Comparison of ENCODE assay signal across 8 cellular contexts in the genomic region with DNA sequence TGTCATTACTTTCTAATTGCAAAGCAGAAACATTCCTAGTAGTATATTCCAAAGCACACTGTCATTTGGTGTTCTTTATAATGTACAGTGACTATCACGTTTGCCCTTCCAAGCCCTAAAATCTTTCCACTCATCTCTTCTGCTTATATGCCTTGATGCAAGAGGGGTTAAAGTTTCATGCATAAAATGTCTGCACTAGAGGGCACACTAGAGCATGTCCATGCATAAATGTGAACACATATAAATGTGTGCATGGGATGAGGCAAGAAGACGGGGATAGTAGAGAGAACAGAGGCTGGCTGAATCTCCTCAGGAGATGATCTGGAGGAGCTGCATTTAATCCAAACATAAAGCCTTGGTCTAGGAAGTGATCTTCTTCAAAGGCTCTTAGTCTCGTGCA.
DNase-seq lines count a peak whose midpoint lies in the region; ATAC-seq and TF ChIP-seq lines count a peak whose summit lies in the region.
"Not testable (repeated sequence)": the region's sequence is repeated elsewhere in the genome, so short reads cannot be mapped to it uniquely, and the experiment has no call there.

No MANE protein-coding gene starts in this region.

- H3K4me2 ChIP-seq in IMR-90 (ENCODE audit: low read depth, low read length) = not testable (repeated sequence)

- H4K91ac ChIP-seq in IMR-90 (ENCODE audit: insufficient read depth, low read depth, low read length) = not testable (repeated sequence)

- H2BK20ac ChIP-seq in IMR-90 (ENCODE audit: low read depth, low read length) = not testable (repeated sequence)

- H4K8ac ChIP-seq in IMR-90 (ENCODE audit: low read depth in 2 of 2, low read length in 2 of 2) = not testable (repeated sequence)

- not testable (repeated sequence) for TF ChIP-seq RAD21 in IMR-90 (IDR thresholded peaks at IDR 0.05; ENCODE audit: low read length)

- dilution Hi-C loops in IMR-90 (cut with HindIII; ENCODE audit: low sequenced_read_pairs, unreplicated experiment) = not testable (repeated sequence)

- in situ Hi-C loops in IMR-90 (cut with MboI; ENCODE audit: low sequenced_read_pairs) = not testable (repeated sequence)

- H3K79me1 ChIP-seq in IMR-90 (ENCODE audit: low read depth in 1 of 2, low read length in 2 of 2) = peaks cover 3 to 28% of the 10 kb centered on the region in 2 experiments; a peak in 3 of 4 replicates

- H3K56ac ChIP-seq in IMR-90 (ENCODE audit: extremely low read depth, insufficient read depth, low read length) = not testable (repeated sequence)

- not testable (repeated sequence) for H3K9ac ChIP-seq in IMR-90 (ENCODE audit: low read depth, low read length)

- CTCF ChIA-PET in CD4-positive, alpha-beta T cell (lab: Charles Lee); IMR-90 (lab: Yijun Ruan, JAX); activated B cell treated with CpG ODN at 0.5 μM for 24 hours (lab: Charles Lee): not testable (repeated sequence)

- H3K14ac ChIP-seq in IMR-90 (replicated peaks; ENCODE audit: low read depth, low read length) = not testable (repeated sequence)

- H4K20me1 ChIP-seq in IMR-90 (ENCODE audit: insufficient read depth, low read length) = peaks cover 53% of the 10 kb centered on the region

- not testable (repeated sequence) for H4K5ac ChIP-seq in IMR-90 (ENCODE audit: low read depth, low read length)

- not testable (repeated sequence) for H2AFZ ChIP-seq in IMR-90 (replicated peaks; ENCODE audit: low read length, poor library complexity)

- not testable (repeated sequence) for H3K27ac ChIP-seq in CD4-positive, alpha-beta T cell (ENCODE audit: low read depth, low read length)
- peak overlapping the region; percentile 52; the same call in 1 of the 2 replicates for H3K27ac ChIP-seq in IMR-90 (ENCODE audit: insufficient read depth, low read length)

- not testable (repeated sequence) for H2BK120ac ChIP-seq in IMR-90 (ENCODE audit: low read depth, low read length)

- not testable (repeated sequence) for H3K23ac ChIP-seq in IMR-90 (ENCODE audit: low read depth, low read length)

- not testable (repeated sequence) for H3K36me3 ChIP-seq in IMR-90 (ENCODE audit: control insufficient read depth, insufficient read depth, low read length)

- not testable (repeated sequence) for H2BK15ac ChIP-seq in IMR-90 (ENCODE audit: low read depth, low read length)

- peaks cover 19% of the 10 kb centered on the region for H3K4me1 ChIP-seq in IMR-90 (ENCODE audit: control insufficient read depth, insufficient read depth, low read length)

- not testable (repeated sequence) for TF ChIP-seq POLR2A in IMR-90 (IDR thresholded peaks at IDR 0.05; ENCODE audit: low read depth, low read length)

- not testable (repeated sequence) for H3K27me3 Mint-ChIP-seq in CD4-positive, alpha-beta T cell; activated B cell treated with CpG ODN at 0.5 μM for 24 hours; activated T-helper 2 cell treated with anti-CD3 and anti-CD28 coated beads, Interferon-gamma antibody, Interleukin-2, Interleukin-4, amounts not matched to agents 10 μg/mL and 5 μg/mL and 100 μg/mL, durations not matched to agents 14 hours and 24 hours and 36 hours (ENCODE audit: low read depth); effector memory CD8-positive, alpha-beta T cell; natural killer cell treated with Interleukin-12 subunit alpha and Interleukin-12 subunit beta and Interleukin-15 and Interleukin-18, amount 100 ng/mL, for 72 hours; stimulated activated naive CD8-positive, alpha-beta T cell treated with anti-CD3 and anti-CD28 coated beads, Interleukin-15, amount 100 ng/mL, for 72 hours

- POLR2A ChIA-PET in CD4-positive, alpha-beta T cell (lab: Charles Lee); IMR-90 (lab: Charles Lee; ENCODE audit: unreplicated experiment); activated B cell treated with CpG ODN at 0.5 μM for 24 hours (lab: Charles Lee): not testable (repeated sequence)

- H3K18ac ChIP-seq in IMR-90 (ENCODE audit: low read depth, low read length) = peak overlapping the region; percentile 52; the same call in 1 of the 2 replicates

- H2BK5ac ChIP-seq in IMR-90 (ENCODE audit: low read depth, low read length, poor library complexity, severe bottlenecking) = peak overlapping the region; percentile 81

- DNase-seq in CD4-positive, alpha-beta T cell; IMR-90; activated B cell treated with CpG ODN at 0.5 μM for 24 hours; activated T-helper 2 cell treated with anti-CD3 and anti-CD28 coated beads, Interferon-gamma antibody, Interleukin-2, Interleukin-4, amounts not matched to agents 10 μg/mL and 5 μg/mL and 100 μg/mL, durations not matched to agents 14 hours and 24 hours and 36 hours (ENCODE audit: low spot score); effector memory CD8-positive, alpha-beta T cell; left colon; natural killer cell treated with Interleukin-12 subunit alpha and Interleukin-12 subunit beta and Interleukin-15 and Interleukin-18, amount 100 ng/mL, for 72 hours (ENCODE audit: low spot score); stimulated activated naive CD8-positive, alpha-beta T cell treated with anti-CD3 and anti-CD28 coated beads, Interleukin-15, amount 100 ng/mL, for 72 hours: not testable (repeated sequence)

- intact Hi-C loops in CD4-positive, alpha-beta T cell (cut with DNase I, micrococcal nuclease); IMR-90 (cut with micrococcal nuclease); activated B cell treated with CpG ODN at 0.5 μM for 24 hours (cut with micrococcal nuclease); activated T-helper 2 cell treated with anti-CD3 and anti-CD28 coated beads, Interferon-gamma antibody, Interleukin-2, Interleukin-4, amounts not matched to agents 10 μg/mL and 5 μg/mL and 100 μg/mL, durations not matched to agents 14 hours and 24 hours and 36 hours (cut with micrococcal nuclease); left colon (cut with DNase I, micrococcal nuclease): not testable (repeated sequence)

- ATAC-seq in CD4-positive, alpha-beta T cell (ENCODE audit: poor library complexity) = peak; percentile 59
- ATAC-seq in IMR-90 (ENCODE audit: low read depth) (peak; percentile 47), activated B cell treated with CpG ODN at 0.5 μM for 24 hours (ENCODE audit: low read depth) (peak; percentile 32), left colon (peak; percentile 82)
- peak; percentile 61 for ATAC-seq in effector memory CD8-positive, alpha-beta T cell (replicated peaks)
- peak; percentile 51 to 60 for ATAC-seq in natural killer cell treated with Interleukin-12 subunit alpha and Interleukin-12 subunit beta and Interleukin-15 and Interleukin-18, amount 100 ng/mL, for 72 hours
- ATAC-seq in stimulated activated naive CD8-positive, alpha-beta T cell treated with anti-CD3 and anti-CD28 coated beads, Interleukin-15, amount 100 ng/mL, for 72 hours = peak; percentile 66

- H3K27me3 ChIP-seq in CD4-positive, alpha-beta T cell (ENCODE audit: control insufficient read depth, insufficient read depth, low read length); IMR-90 (ENCODE audit: control insufficient read depth, insufficient read depth, low read length): not testable (repeated sequence)

- H3K9me3 Mint-ChIP-seq in CD4-positive, alpha-beta T cell; activated B cell treated with CpG ODN at 0.5 μM for 24 hours; activated T-helper 2 cell treated with anti-CD3 and anti-CD28 coated beads, Interferon-gamma antibody, Interleukin-2, Interleukin-4, amounts not matched to agents 10 μg/mL and 5 μg/mL and 100 μg/mL, durations not matched to agents 14 hours and 24 hours and 36 hours; effector memory CD8-positive, alpha-beta T cell; natural killer cell treated with Interleukin-12 subunit alpha and Interleukin-12 subunit beta and Interleukin-15 and Interleukin-18, amount 100 ng/mL, for 72 hours; stimulated activated naive CD8-positive, alpha-beta T cell treated with anti-CD3 and anti-CD28 coated beads, Interleukin-15, amount 100 ng/mL, for 72 hours: not testable (repeated sequence)

- no CpG with 5 or more reads among the region's 3 CpGs for WGBS in IMR-90 (ENCODE audit: extremely low coverage in 2 of 2, insufficient read length in 1 of 2), 2 experiments

- not testable (repeated sequence) for H3K4me3 Mint-ChIP-seq in CD4-positive, alpha-beta T cell; activated B cell treated with CpG ODN at 0.5 μM for 24 hours; activated T-helper 2 cell treated with anti-CD3 and anti-CD28 coated beads, Interferon-gamma antibody, Interleukin-2, Interleukin-4, amounts not matched to agents 10 μg/mL and 5 μg/mL and 100 μg/mL, durations not matched to agents 14 hours and 24 hours and 36 hours (ENCODE audit: low read depth); effector memory CD8-positive, alpha-beta T cell; natural killer cell treated with Interleukin-12 subunit alpha and Interleukin-12 subunit beta and Interleukin-15 and Interleukin-18, amount 100 ng/mL, for 72 hours; stimulated activated naive CD8-positive, alpha-beta T cell treated with anti-CD3 and anti-CD28 coated beads, Interleukin-15, amount 100 ng/mL, for 72 hours

- H3K9me1 ChIP-seq in IMR-90 (ENCODE audit: insufficient read depth, low read length) = not testable (repeated sequence)

- H3K36me3 Mint-ChIP-seq in CD4-positive, alpha-beta T cell (ENCODE audit: low read depth); activated B cell treated with CpG ODN at 0.5 μM for 24 hours (ENCODE audit: low read depth); effector memory CD8-positive, alpha-beta T cell (ENCODE audit: insufficient read depth); natural killer cell treated with Interleukin-12 subunit alpha and Interleukin-12 subunit beta and Interleukin-15 and Interleukin-18, amount 100 ng/mL, for 72 hours: not testable (repeated sequence)
- H3K36me3 Mint-ChIP-seq in activated T-helper 2 cell treated with anti-CD3 and anti-CD28 coated beads, Interferon-gamma antibody, Interleukin-2, Interleukin-4, amounts not matched to agents 10 μg/mL and 5 μg/mL and 100 μg/mL, durations not matched to agents 14 hours and 24 hours and 36 hours (ENCODE audit: low read depth) = peaks cover 22% of the 10 kb centered on the region

- not testable (repeated sequence) for H2AK9ac ChIP-seq in IMR-90 (replicated peaks; ENCODE audit: low read depth, low read length, poor library complexity)

- H2AK5ac ChIP-seq in IMR-90 (ENCODE audit: low read depth, low read length) = not testable (repeated sequence)

- BruUV-seq in IMR-90 (replicated peaks; lab: Mats Ljungman, UMichigan) = not testable (repeated sequence)

- not testable (repeated sequence) for H3K4me3 ChIP-seq in IMR-90 (ENCODE audit: insufficient read depth, low read depth, low read length)

- H3K4me1 Mint-ChIP-seq in CD4-positive, alpha-beta T cell (ENCODE audit: low read depth); effector memory CD8-positive, alpha-beta T cell (ENCODE audit: low read depth in 2 of 2): not testable (repeated sequence)
- H3K4me1 Mint-ChIP-seq in activated B cell treated with CpG ODN at 0.5 μM for 24 hours = peaks cover 13% of the 10 kb centered on the region
- peaks cover 16% of the 10 kb centered on the region for H3K4me1 Mint-ChIP-seq in activated T-helper 2 cell treated with anti-CD3 and anti-CD28 coated beads, Interferon-gamma antibody, Interleukin-2, Interleukin-4, amounts not matched to agents 10 μg/mL and 5 μg/mL and 100 μg/mL, durations not matched to agents 14 hours and 24 hours and 36 hours (ENCODE audit: low read depth)
- H3K4me1 Mint-ChIP-seq in natural killer cell treated with Interleukin-12 subunit alpha and Interleukin-12 subunit beta and Interleukin-15 and Interleukin-18, amount 100 ng/mL, for 72 hours (ENCODE audit: low read depth in 2 of 2) = peaks cover 11 to 14% of the 10 kb centered on the region in 2 donors
- peaks cover 15% of the 10 kb centered on the region for H3K4me1 Mint-ChIP-seq in stimulated activated naive CD8-positive, alpha-beta T cell treated with anti-CD3 and anti-CD28 coated beads, Interleukin-15, amount 100 ng/mL, for 72 hours

- H3K4ac ChIP-seq in IMR-90 (ENCODE audit: low read depth, low read length) = not testable (repeated sequence)

- not testable (repeated sequence) for H3K27ac Mint-ChIP-seq in CD4-positive, alpha-beta T cell; activated B cell treated with CpG ODN at 0.5 μM for 24 hours; natural killer cell treated with Interleukin-12 subunit alpha and Interleukin-12 subunit beta and Interleukin-15 and Interleukin-18, amount 100 ng/mL, for 72 hours
- H3K27ac Mint-ChIP-seq in activated T-helper 2 cell treated with anti-CD3 and anti-CD28 coated beads, Interferon-gamma antibody, Interleukin-2, Interleukin-4, amounts not matched to agents 10 μg/mL and 5 μg/mL and 100 μg/mL, durations not matched to agents 14 hours and 24 hours and 36 hours = peak overlapping the region; percentile 79
- H3K27ac Mint-ChIP-seq in effector memory CD8-positive, alpha-beta T cell = peak overlapping the region in 1 of 2 donors; percentile 46
- H3K27ac Mint-ChIP-seq in stimulated activated naive CD8-positive, alpha-beta T cell treated with anti-CD3 and anti-CD28 coated beads, Interleukin-15, amount 100 ng/mL, for 72 hours = peak overlapping the region in 1 of 2 donors; percentile 4

- H3K9me3 ChIP-seq in CD4-positive, alpha-beta T cell (ENCODE audit: control insufficient read depth, low read length); IMR-90 (ENCODE audit: control insufficient read depth, insufficient read depth, low read length): not testable (repeated sequence)

- not testable (repeated sequence) for TF ChIP-seq CTCF in CD4-positive, alpha-beta T cell (IDR thresholded peaks at IDR 0.05); IMR-90 (conservative IDR thresholded peaks at IDR 0.05; ENCODE audit: low read depth, low read length); activated B cell treated with CpG ODN at 0.5 μM for 24 hours (IDR thresholded peaks at IDR 0.05)

Comparison
In these comparisons a context has a peak if more than half of its experiments do, and no peak if none do; other contexts are left out.
1. ATAC-seq: peak in every context shown above with its lines; median percentile 82 in left colon; 66 in stimulated activated naive CD8-positive, alpha-beta T cell treated with anti-CD3 and anti-CD28 coated beads, Interleukin-15, amount 100 ng/mL, for 72 hours; 61 in effector memory CD8-positive, alpha-beta T cell; 59 in CD4-positive, alpha-beta T cell; 56 in natural killer cell treated with Interleukin-12 subunit alpha and Interleukin-12 subunit beta and Interleukin-15 and Interleukin-18, amount 100 ng/mL, for 72 hours; 47 in IMR-90; 32 in activated B cell treated with CpG ODN at 0.5 μM for 24 hours.